16 cellular contexts compared by ENCODE assay signal in the genomic region with DNA sequence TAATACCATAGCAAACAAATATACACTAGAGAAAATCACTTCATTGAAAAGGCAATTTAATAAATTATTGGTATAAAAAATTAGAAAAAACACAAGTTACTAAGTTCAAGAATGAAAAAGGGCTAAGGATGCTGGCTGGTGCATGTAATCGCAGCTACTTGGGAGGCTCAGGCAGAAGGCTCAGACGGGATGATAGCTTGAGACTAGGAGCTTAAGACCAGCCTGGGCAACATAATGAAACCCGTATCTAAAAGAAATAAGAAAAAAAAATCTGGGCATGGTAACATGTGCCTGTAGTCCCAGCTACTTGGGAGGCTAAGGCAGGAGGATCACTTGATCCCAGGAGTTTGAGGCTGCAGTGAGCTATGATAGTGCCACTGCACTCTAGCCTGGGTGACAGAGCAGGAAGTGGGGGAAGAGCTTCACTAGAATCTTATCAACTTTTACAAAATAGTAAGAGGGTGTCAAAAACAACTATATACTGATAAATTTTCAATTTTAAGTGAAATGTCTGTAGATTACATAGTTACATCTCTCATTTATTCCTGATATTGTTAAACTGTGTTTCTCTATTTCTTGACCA. TPM values are rescaled to one million over a fixed set of nuclear protein-coding genes. Genes with fewer than 3 reads are reported as not detected.
DNase-seq lines count a peak whose midpoint lies in the region; ATAC-seq and TF ChIP-seq lines count a peak whose summit lies in the region.
"Had no signal": no experiment of that assay in that cellular context is flagged by ENCODE, and none has a peak within 500 bp of the region (broad histone marks: within the 10 kb centered on the region; RNA-seq: fewer than 3 reads in every experiment).

No MANE protein-coding gene starts in this region.

- ATAC-seq in SK-N-SH treated with all-trans-retinoic acid at 6 μM for 48 hours, result no peak
- peak; percentile 24 for ATAC-seq in PC-3
- ATAC-seq: GM23338 had no signal

- TF ChIP-seq CTCF in SK-N-SH (IDR thresholded peaks at IDR 0.05) (no peak), Calu3 (IDR thresholded peaks at IDR 0.05; ENCODE audit: unreplicated experiment) (no peak), PC-3 (conservative IDR thresholded peaks at IDR 0.05; ENCODE audit: low read depth, low read length) (no peak)

- H3K9me3 ChIP-seq in SK-N-SH (no peaks in the 10 kb centered on the region), PC-3 (ENCODE audit: low read length) (no peaks in the 10 kb centered on the region), mesenchymal stem cell (ENCODE audit: control insufficient read depth, low read length) (peaks cover 9% of the 10 kb centered on the region)

- H4K91ac ChIP-seq in mesenchymal stem cell (ENCODE audit: low read length), result no peak overlapping the region

- no peak overlapping the region for H2BK120ac ChIP-seq in mesenchymal stem cell (ENCODE audit: low read depth, low read length)

- peaks cover 23% of the 10 kb centered on the region for H3K4me1 Mint-ChIP-seq in Calu3 (ENCODE audit: low read depth, unreplicated experiment)
- H3K4me1 Mint-ChIP-seq: B cell; CD8-positive, alpha-beta memory T cell; GM23338 had no signal

- no peak overlapping the region for H3K27ac ChIP-seq in SK-N-SH (ENCODE audit: low read depth in 2 of 2, low read length in 1 of 2)
- no peak overlapping the region for H3K27ac ChIP-seq in PC-3 (ENCODE audit: low read length)
- no peak overlapping the region for H3K27ac ChIP-seq in mesenchymal stem cell (ENCODE audit: low read length, poor library complexity, severe bottlenecking)
- H3K27ac ChIP-seq: BLaER1 treated with 17β-estradiol and CSF1 and Interleukin-3, amounts not matched to agents 10 nM and 100 nM had no signal

- H3K36me3 Mint-ChIP-seq in Calu3 (ENCODE audit: insufficient read depth, unreplicated experiment), result no peaks in the 10 kb centered on the region

- no peak overlapping the region for H3K23ac ChIP-seq in mesenchymal stem cell (ENCODE audit: low read length in 2 of 2)

- H3K4me3 ChIP-seq in SK-N-SH (ENCODE audit: low read depth in 2 of 2, low read length in 1 of 2) (no peak overlapping the region), PC-3 (ENCODE audit: low read length) (peak overlapping the region; percentile 17; the same call in 1 of the 2 replicates), mesenchymal stem cell (ENCODE audit: insufficient read depth in 1 of 2, low read depth in 1 of 2, low read length in 2 of 2) (no peak overlapping the region)
- H3K4me3 ChIP-seq: BLaER1 treated with 17β-estradiol and CSF1 and Interleukin-3, amounts not matched to agents 10 nM and 100 nM; GM23338 had no signal

- H3K27ac Mint-ChIP-seq in Calu3 (ENCODE audit: unreplicated experiment), result peak overlapping the region; percentile 27
- H3K27ac Mint-ChIP-seq: B cell, GM23338 had no signal

- DNase-seq in SK-N-SH (no peak), Calu3 (no peak), PC-3 (no peak), mesenchymal stem cell (no peak), SHP77 (lab: John Stamatoyannopoulos, UW) (no peak)
- DNase-seq in activated CD4-positive, alpha-beta T cell treated with anti-CD3 and anti-CD28 coated beads for 4 hours, result no peak
- no peak for DNase-seq in stimulated activated CD4-positive, alpha-beta T cell treated with anti-CD3 and anti-CD28 coated beads, Interleukin-4, amount 100 ng/mL, for 1 hour
- DNase-seq: 8988T; CD8-positive, alpha-beta memory T cell; COR-L47; DMS79; GDM1 had no signal

- no peaks in the 10 kb centered on the region for H3K27me3 Mint-ChIP-seq in Calu3 (ENCODE audit: unreplicated experiment)

- no peaks in the 10 kb centered on the region for H3K79me2 ChIP-seq in SK-N-SH (ENCODE audit: insufficient read depth)
- no peaks in the 10 kb centered on the region for H3K79me2 ChIP-seq in PC-3 (ENCODE audit: low read length)

- BruUV-seq in Calu3 (replicated peaks; lab: Mats Ljungman, UMichigan) (no TSS peak), PC-3 (replicated peaks; lab: Mats Ljungman, UMichigan) (no TSS peak)

- H2AFZ ChIP-seq in SK-N-SH (ENCODE audit: low read depth), result 0 out of 2 replicates have a peak overlapping the region, but pooled peaks have one; percentile 19
- peak overlapping the region; percentile 53; the same call in 1 of the 2 replicates for H2AFZ ChIP-seq in PC-3 (ENCODE audit: low read length)
- H2AFZ ChIP-seq in mesenchymal stem cell (ENCODE audit: low read depth, low read length), result no peak overlapping the region
- H2AFZ ChIP-seq: GM23338 had no signal

- no peak overlapping the region for H3K9ac ChIP-seq in SK-N-SH
- no peak overlapping the region for H3K9ac ChIP-seq in PC-3 (ENCODE audit: low read length)
- H3K9ac ChIP-seq in mesenchymal stem cell (ENCODE audit: low read length), result peak overlapping the region; percentile 49
- H3K9ac ChIP-seq: BLaER1 treated with 17β-estradiol and CSF1 and Interleukin-3, amounts not matched to agents 10 nM and 100 nM had no signal

- WGBS in SK-N-SH (ENCODE audit: low lambda C conversion rate), result 53% methylated on average over 3 of the region's 3 CpGs
- 92% methylated on average over 3 of the region's 3 CpGs for WGBS in mesenchymal stem cell

- H4K8ac ChIP-seq in mesenchymal stem cell (ENCODE audit: low read length), result no peak overlapping the region

- no peak overlapping the region for H3K14ac ChIP-seq in mesenchymal stem cell (ENCODE audit: low read length in 2 of 2)

- H3K79me1 ChIP-seq in mesenchymal stem cell (replicated peaks; ENCODE audit: low read length, poor library complexity, severe bottlenecking), result no peaks in the 10 kb centered on the region

- H4K20me1 ChIP-seq in SK-N-SH (ENCODE audit: insufficient read depth) (no peaks in the 10 kb centered on the region), PC-3 (ENCODE audit: low read length) (no peaks in the 10 kb centered on the region)
- H4K20me1 ChIP-seq: BLaER1 treated with 17β-estradiol and CSF1 and Interleukin-3, amounts not matched to agents 10 nM and 100 nM had no signal

- no peaks in the 10 kb centered on the region for H3F3A ChIP-seq in SK-N-SH (replicated peaks; ENCODE audit: insufficient read depth)
- no peaks in the 10 kb centered on the region for H3F3A ChIP-seq in PC-3 (ENCODE audit: low read length, unreplicated experiment)

- no peak for TF ChIP-seq EP300 in SK-N-SH (IDR thresholded peaks at IDR 0.05; ENCODE audit: borderline replicate concordance in 1 of 2, low read depth in 1 of 2, low read length in 1 of 2)

- H2BK15ac ChIP-seq in mesenchymal stem cell (ENCODE audit: low read depth, poor library complexity, severe bottlenecking), result no peak overlapping the region

- H2BK12ac ChIP-seq in mesenchymal stem cell (ENCODE audit: low read length in 2 of 2), result no peak overlapping the region

- no peak overlapping the region for H2AK5ac ChIP-seq in mesenchymal stem cell (ENCODE audit: low read length, severe bottlenecking)

- no peak for TF ChIP-seq RAD21 in SK-N-SH (IDR thresholded peaks at IDR 0.05; ENCODE audit: low read length)

- intact Hi-C loops in Calu3 (cut with micrococcal nuclease; ENCODE audit: unreplicated experiment), result no loop called here
- intact Hi-C loops in PC-3 (cut with micrococcal nuclease), result no loop called here

- CTCF ChIA-PET in SK-N-SH (lab: Yijun Ruan, JAX) (interaction anchor here (1.2 kb wide), 1 partner anchor 21 kb away, joined by 3 read pairs; no protein-coding TSS in a partner anchor), Calu3 (lab: Charles Lee) (interaction anchor here (0.7 to 1.0 kb wide), 3 partner anchors 8 to 17 kb away, joined by 3 to 5 read pairs (median 4); no protein-coding TSS in a partner anchor), PC-3 (lab: Charles Lee) (no interaction called here)

- H3K9me2 ChIP-seq in SK-N-SH, result no peaks in the 10 kb centered on the region
- no peaks in the 10 kb centered on the region for H3K9me2 ChIP-seq in PC-3 (replicated peaks; ENCODE audit: low read length)

- H3K4me2 ChIP-seq in SK-N-SH, result no peak overlapping the region
- H3K4me2 ChIP-seq in PC-3 (ENCODE audit: low read length), result peak overlapping the region; percentile 57
- H3K4me2 ChIP-seq in mesenchymal stem cell (ENCODE audit: low read length, poor library complexity, severe bottlenecking), result no peak overlapping the region
- H3K4me2 ChIP-seq: BLaER1 treated with 17β-estradiol and CSF1 and Interleukin-3, amounts not matched to agents 10 nM and 100 nM; GM23338 had no signal

- H3K4ac ChIP-seq in mesenchymal stem cell (ENCODE audit: low read depth in 1 of 2, low read length in 2 of 2), result no peak overlapping the region

- H3K9me3 Mint-ChIP-seq in Calu3 (ENCODE audit: low read depth, unreplicated experiment), result no peaks in the 10 kb centered on the region

- H3K4me1 ChIP-seq in SK-N-SH (ENCODE audit: control insufficient read depth in 1 of 2, insufficient read depth in 2 of 2, low read depth in 1 of 2, low read length in 1 of 2), result no peaks in the 10 kb centered on the region
- H3K4me1 ChIP-seq in PC-3 (ENCODE audit: insufficient read depth, low read length), result peaks cover 11% of the 10 kb centered on the region
- H3K4me1 ChIP-seq in mesenchymal stem cell (ENCODE audit: control insufficient read depth, insufficient read depth, low read depth, low read length), result peaks cover 2% of the 10 kb centered on the region
- H3K4me1 ChIP-seq: BLaER1 treated with 17β-estradiol and CSF1 and Interleukin-3, amounts not matched to agents 10 nM and 100 nM had no signal

- POLR2A ChIA-PET in SK-N-SH (lab: Yijun Ruan, JAX), result no interaction called here
- POLR2A ChIA-PET in PC-3 (lab: Charles Lee; ENCODE audit: unreplicated experiment), result no interaction called here

- no peaks in the 10 kb centered on the region for H3K36me3 ChIP-seq in SK-N-SH (replicated peaks in 1 of 2; ENCODE audit: control insufficient read depth in 1 of 2, insufficient read depth in 2 of 2, low read length in 1 of 2)
- no peaks in the 10 kb centered on the region for H3K36me3 ChIP-seq in PC-3 (ENCODE audit: low read depth, low read length)
- no peaks in the 10 kb centered on the region for H3K36me3 ChIP-seq in mesenchymal stem cell (ENCODE audit: control insufficient read depth in 1 of 2, insufficient read depth in 2 of 2, low read depth in 1 of 2, low read length in 2 of 2)

- H3K4me3 Mint-ChIP-seq in Calu3 (ENCODE audit: low read depth, unreplicated experiment), result no peak overlapping the region
- H3K4me3 Mint-ChIP-seq: B cell; CD8-positive, alpha-beta memory T cell; GM23338 had no signal

- H3K27me3 ChIP-seq in SK-N-SH (ENCODE audit: insufficient read depth) (no peaks in the 10 kb centered on the region), PC-3 (ENCODE audit: low read length) (no peaks in the 10 kb centered on the region), mesenchymal stem cell (ENCODE audit: control insufficient read depth in 1 of 2, insufficient read depth in 1 of 2, low read length in 2 of 2) (no peaks in the 10 kb centered on the region)
- H3K27me3 ChIP-seq: BLaER1 treated with 17β-estradiol and CSF1 and Interleukin-3, amounts not matched to agents 10 nM and 100 nM had no signal

- no peak overlapping the region for H3K18ac ChIP-seq in mesenchymal stem cell (ENCODE audit: low read depth in 1 of 2, low read length in 2 of 2)

- no peak overlapping the region for H2BK5ac ChIP-seq in mesenchymal stem cell (ENCODE audit: low read depth, low read length, poor library complexity, severe bottlenecking)

RNA-seq across cellular contexts. Expression of a gene that starts 42.2 kb away (rescaled TPM):
- polyA plus RNA-seq in SK-N-SH (2012; rRNA removed), result 146 and 163 TPM in 2 replicates
- polyA plus RNA-seq in SK-N-SH (2012; cell fraction: cytosol; rRNA removed), result 122 and 170 TPM in 2 replicates
- 79.4 and 95.7 TPM in 2 replicates for polyA plus RNA-seq in SK-N-SH (2012; cell fraction: nucleus; rRNA removed)
- total RNA-seq in Calu3 (2022) (242 and 260 TPM in 2 replicates), PC-3 (2014; rRNA removed) (184 and 292 TPM in 2 replicates)
- polyA plus RNA-seq in mesenchymal stem cell (2013, experiment 1 of 2), result 42.6 TPM
- 43.2 TPM for polyA plus RNA-seq in mesenchymal stem cell (2013, experiment 2 of 2)
